In genomic region chr3:73493543-73494314, GRCh38 we compare ENCODE assay signal across 16 cellular contexts.
A peak's percentile ranks its signal among the peaks of the same experiment; 100 is the strongest.
DNase-seq lines count a peak whose midpoint lies in the region; ATAC-seq and TF ChIP-seq lines count a peak whose summit lies in the region.
"Had no signal": no experiment of that assay in that cellular context is flagged by ENCODE, and none has a peak within 500 bp of the region (broad histone marks: within the 10 kb centered on the region; RNA-seq: fewer than 3 reads in every experiment).

No MANE protein-coding gene starts in this region.

- H3K27ac Mint-ChIP-seq in nephron = peak overlapping the region; percentile 30 to 57 (median 56)
- H3K27ac Mint-ChIP-seq: activated naive CD8-positive, alpha-beta T cell; B cell; type B pancreatic cell had no signal

- no peak for TF ChIP-seq POLR2A in spleen (IDR thresholded peaks at IDR 0.05)

- BruUV-seq in OCI-LY7 (replicated peaks; lab: Mats Ljungman, UMichigan) = no TSS peak

- no peak for TF ChIP-seq CTCF in BJ (IDR thresholded peaks at IDR 0.05; ENCODE audit: insufficient read depth, low read depth, low read length)
- no peak for TF ChIP-seq CTCF in nephron (IDR thresholded peaks at IDR 0.05; ENCODE audit: unreplicated experiment in 3 of 3)
- no peak for TF ChIP-seq CTCF in spleen (IDR thresholded peaks at IDR 0.05 in 8 of 11, conservative IDR thresholded peaks at IDR 0.05 in 3 of 11)
- no peak for TF ChIP-seq CTCF in OCI-LY7 (conservative IDR thresholded peaks at IDR 0.05; ENCODE audit: low read length)
- TF ChIP-seq CTCF in GM10266 (IDR thresholded peaks at IDR 0.05; ENCODE audit: control insufficient read depth, insufficient read depth, low read depth, missing control alignments) = no peak

- peak; percentile 44 for DNase-seq in BJ (ENCODE audit: low read depth)
- peak; percentile 67 for DNase-seq in fibroblast of gingiva (ENCODE audit: low read depth)
- no peak for DNase-seq in spleen
- no peak for DNase-seq in OCI-LY7 (ENCODE audit: low spot score)
- DNase-seq in GM10266 (ENCODE audit: extremely low spot score) = no peak
- DNase-seq: activated CD4-positive, CD25-positive, alpha-beta regulatory T cell treated with anti-CD3 and anti-CD28 coated beads, Interleukin-2, amount 50 U/mL, for 72 hours; GOT3; NCI-H2107; OCI-M1 had no signal

- peak; percentile 65 for ATAC-seq in SK-N-SH treated with all-trans-retinoic acid at 6 μM for 48 hours
- no peak for ATAC-seq in HG03378 (IDR thresholded peaks at IDR 0.05; ENCODE audit: unreplicated experiment)

- H4K20me1 ChIP-seq in OCI-LY7 (ENCODE audit: insufficient read depth, low read length) = no peaks in the 10 kb centered on the region

- no peaks in the 10 kb centered on the region for H3K9me2 ChIP-seq in OCI-LY7 (ENCODE audit: insufficient read depth, low read length)

- POLR2A ChIA-PET in BJ (lab: Charles Lee) = no interaction called here
- POLR2A ChIA-PET in OCI-LY7 (lab: Charles Lee) = interaction anchor here (0.6 to 2.2 kb wide), 5 partner anchors 8 to 173 kb away, joined by 3 to 15 read pairs (median 3); no protein-coding TSS in a partner anchor

- H3K27ac ChIP-seq in spleen = peak overlapping the region in 1 of 8 donors; percentile 1
- no peak overlapping the region for H3K27ac ChIP-seq in OCI-LY7 (ENCODE audit: low read depth, low read length, poor library complexity, severe bottlenecking)
- H3K27ac ChIP-seq: HL-60 had no signal

- H3K4me3 ChIP-seq in BJ (ENCODE audit: low read depth, low read length) = no peak overlapping the region
- no peak overlapping the region for H3K4me3 ChIP-seq in spleen
- H3K4me3 ChIP-seq in OCI-LY7 (ENCODE audit: low read depth, low read length, poor library complexity, severe bottlenecking) = no peak overlapping the region

- no peak overlapping the region for H3K4me2 ChIP-seq in OCI-LY7 (ENCODE audit: low read length)

- H3K27me3 ChIP-seq in BJ (ENCODE audit: control insufficient read depth, insufficient read depth, low read length) (no peaks in the 10 kb centered on the region), spleen (replicated peaks in 1 of 7) (no peaks in the 10 kb centered on the region)

- no peaks in the 10 kb centered on the region for H3K9me3 ChIP-seq in spleen
- H3K9me3 ChIP-seq in OCI-LY7 (ENCODE audit: low read length) = no peaks in the 10 kb centered on the region

- H3K4me1 ChIP-seq in spleen (peaks cover 0 to 18% (median 2%) of the 10 kb centered on the region in 6 donors), OCI-LY7 (ENCODE audit: insufficient read depth, low read length, poor library complexity, severe bottlenecking) (no peaks in the 10 kb centered on the region)

- CTCF ChIA-PET in BJ (lab: Yijun Ruan, JAX) (interaction anchor here (0.9 to 1.2 kb wide), 6 partner anchors 9 to 389 kb away, joined by 3 to 6 read pairs (median 4); no protein-coding TSS in a partner anchor), OCI-LY7 (lab: Charles Lee; ENCODE audit: unreplicated experiment) (no interaction called here)

- H3K79me2 ChIP-seq in OCI-LY7 (ENCODE audit: insufficient read depth, low read depth, low read length) = no peaks in the 10 kb centered on the region

- H3K36me3 Mint-ChIP-seq in nephron (ENCODE audit: low read depth) = no peaks in the 10 kb centered on the region
- H3K36me3 Mint-ChIP-seq: activated naive CD8-positive, alpha-beta T cell; type B pancreatic cell had no signal

- peaks cover 69% of the 10 kb centered on the region for H3K4me1 Mint-ChIP-seq in nephron
- H3K4me1 Mint-ChIP-seq: B cell had no signal

- peaks cover 3% of the 10 kb centered on the region for H3K27me3 Mint-ChIP-seq in nephron (ENCODE audit: low read depth)
- H3K27me3 Mint-ChIP-seq: type B pancreatic cell had no signal

- no peak overlapping the region for H3K4me3 Mint-ChIP-seq in nephron
- H3K4me3 Mint-ChIP-seq: activated naive CD8-positive, alpha-beta T cell; B cell; type B pancreatic cell had no signal

- no peaks in the 10 kb centered on the region for H3K9me3 Mint-ChIP-seq in nephron
- H3K9me3 Mint-ChIP-seq: type B pancreatic cell had no signal

- no peak overlapping the region for H2AFZ ChIP-seq in OCI-LY7 (ENCODE audit: low read length)

- intact Hi-C loops in spleen (cut with DNase I; ENCODE audit: low total_unique reads) (no loop called here), OCI-LY7 (cut with micrococcal nuclease; ENCODE audit: unreplicated experiment) (no loop called here)

- H3K36me3 ChIP-seq in BJ (ENCODE audit: control insufficient read depth, insufficient read depth, low read length) (no peaks in the 10 kb centered on the region; the same call in 1 of the 2 replicates), spleen (no peaks in the 10 kb centered on the region), OCI-LY7 (ENCODE audit: insufficient read depth, low read length) (no peaks in the 10 kb centered on the region)

- WGBS in spleen, 5 donors = 64 to 78% (median 73%) methylated on average over 7 of the region's 7 CpGs

TF ChIP-seq in SK-N-SH treated with all-trans-retinoic acid at 6 μM for 48 hours, 23 proteins besides CTCF, POLR2A, EP300 and RAD21:
- TF ChIP-seq TCF4 (CRISPR knock-in tag; IDR thresholded peaks at IDR 0.05; ENCODE audit: borderline replicate concordance) (no peak), ISL1 (CRISPR knock-in tag; IDR thresholded peaks at IDR 0.05) (0 out of 2 replicates have a peak, but pooled peaks have one; percentile 17)

Comparison
In these comparisons a context has a peak if more than half of its experiments do, and no peak if none do; other contexts are left out.
1. DNase-seq: peak in BJ (single experiment) and fibroblast of gingiva (single experiment); none in spleen (single experiment), OCI-LY7 (single experiment) and GM10266 (single experiment).